In genomic region chr12:18108611-18109010, GRCh38 we compare ENCODE assay signal across 25 cellular contexts. TPM values are rescaled to one million over a fixed set of nuclear protein-coding genes. Genes with fewer than 3 reads are reported as not detected.
DNase-seq lines count a peak whose midpoint lies in the region; ATAC-seq, FAIRE-seq and TF ChIP-seq lines count a peak whose summit lies in the region.
"Had no signal": no experiment of that assay in that cellular context is flagged by ENCODE, and none has a peak within 500 bp of the region (broad histone marks: within the 10 kb centered on the region; RNA-seq: fewer than 3 reads in every experiment).

No MANE protein-coding gene starts in this region.

- no peaks in the 10 kb centered on the region for H3K36me3 Mint-ChIP-seq in progenitor cell of endocrine pancreas (ENCODE audit: insufficient read depth)
- H3K36me3 Mint-ChIP-seq: CD4-positive, CD25-positive, alpha-beta regulatory T cell; CD8-positive, alpha-beta memory T cell had no signal

- no peak for TF ChIP-seq POLR2A in HepG2 (IDR thresholded peaks at IDR 0.05; ENCODE audit: insufficient read depth in 1 of 2, low read depth in 2 of 2, low read length in 2 of 2)

- H3K27ac ChIP-seq in HepG2 (ENCODE audit: extremely low read length, insufficient read depth, low read length), result no peak overlapping the region
- no peak overlapping the region for H3K27ac ChIP-seq in GM23248
- H3K27ac ChIP-seq: KMS-11 had no signal

- 3% methylated on average over 4 of the region's 4 CpGs for WGBS in HepG2 (ENCODE audit: low lambda C conversion rate)
- WGBS in GM23248 (ENCODE audit: low coverage in 1 of 2, low lambda C conversion rate in 2 of 2, missing lambda C conversion rate in 2 of 2), 2 experiments, result 52 to 53% methylated on average over 4 of the region's 4 CpGs

- H3K79me2 ChIP-seq in HepG2 (ENCODE audit: insufficient read depth, low read length), result no peaks in the 10 kb centered on the region
- no peaks in the 10 kb centered on the region for H3K79me2 ChIP-seq in GM23248 (ENCODE audit: insufficient read depth)

- TF ChIP-seq CTCF in HepG2 (CRISPR knock-in tag; IDR thresholded peaks at IDR 0.05), result no peak
- no peak for TF ChIP-seq CTCF in progenitor cell of endocrine pancreas (IDR thresholded peaks at IDR 0.05; ENCODE audit: unreplicated experiment)

- no peaks in the 10 kb centered on the region for H3F3A ChIP-seq in GM23248 (ENCODE audit: insufficient read depth)

- H3K4me1 Mint-ChIP-seq in progenitor cell of endocrine pancreas (ENCODE audit: low read depth), result peaks cover 18% of the 10 kb centered on the region
- H3K4me1 Mint-ChIP-seq: CD4-positive, CD25-positive, alpha-beta regulatory T cell; CD8-positive, alpha-beta memory T cell; GM23338 had no signal

- H3K4me1 ChIP-seq in HepG2 (ENCODE audit: insufficient read depth, low read length) (peaks cover 6% of the 10 kb centered on the region; the same call in 1 of the 2 replicates), GM23248 (ENCODE audit: insufficient read depth) (no peaks in the 10 kb centered on the region)
- H3K4me1 ChIP-seq: BE2C had no signal

- H3K27me3 ChIP-seq in HepG2 (ENCODE audit: control insufficient read depth in 1 of 2, insufficient read depth in 2 of 2, low read length in 2 of 2) (no peaks in the 10 kb centered on the region), GM23248 (replicated peaks; ENCODE audit: insufficient read depth) (0 out of 2 replicates have a peak, but pooled peaks cover 3% of the 10 kb centered on the region)
- H3K27me3 ChIP-seq: BE2C had no signal

- H3K27me3 Mint-ChIP-seq in progenitor cell of endocrine pancreas, result no peaks in the 10 kb centered on the region
- H3K27me3 Mint-ChIP-seq: CD4-positive, CD25-positive, alpha-beta regulatory T cell; CD8-positive, alpha-beta memory T cell had no signal

- H3K4me3 ChIP-seq in HepG2 (replicated peaks in 1 of 3; ENCODE audit: insufficient read depth in 1 of 3, low read depth in 2 of 3, low read length in 3 of 3) (no peak overlapping the region), GM23248 (no peak overlapping the region)
- H3K4me3 ChIP-seq: GM12878, GM23338 had no signal

- CTCF ChIA-PET in HepG2 (lab: Yijun Ruan, JAX; ENCODE audit: low intra/inter-chr PET ratio, low total read pairs), result no interaction called here

- H3K36me3 ChIP-seq in HepG2 (replicated peaks in 1 of 2; ENCODE audit: control insufficient read depth in 1 of 2, insufficient read depth in 2 of 2, low read length in 2 of 2) (no peaks in the 10 kb centered on the region), GM23248 (ENCODE audit: low read depth) (no peaks in the 10 kb centered on the region)
- H3K36me3 ChIP-seq: BE2C had no signal

- TF ChIP-seq RAD21 in HepG2 (CRISPR knock-in tag; IDR thresholded peaks at IDR 0.05), result no peak

- no peak overlapping the region for H3K9ac ChIP-seq in HepG2 (ENCODE audit: insufficient read depth, low read depth, low read length)
- no peak overlapping the region for H3K9ac ChIP-seq in GM23248
- H3K9ac ChIP-seq: KMS-11 had no signal

- H3K9me3 ChIP-seq in HepG2 (ENCODE audit: low read length) (peaks cover 58% of the 10 kb centered on the region), GM23248 (ENCODE audit: low read depth) (no peaks in the 10 kb centered on the region)
- H3K9me3 ChIP-seq: BE2C had no signal

- no peak overlapping the region for H3K4me3 Mint-ChIP-seq in progenitor cell of endocrine pancreas (ENCODE audit: low read depth)
- H3K4me3 Mint-ChIP-seq: CD4-positive, CD25-positive, alpha-beta regulatory T cell; CD8-positive, alpha-beta memory T cell; GM23338; HFFc6 had no signal

- peak; percentile 74 for ATAC-seq in HepG2
- no peak for ATAC-seq in GM21737 (IDR thresholded peaks at IDR 0.05; ENCODE audit: unreplicated experiment)
- ATAC-seq: GM12878, GM23338, HCT116 had no signal

- no peak for FAIRE-seq in HepG2 (lab: Jason Lieb, UNC)
- FAIRE-seq: A204.1, D721Med, GM12878, GM19239, H54, HTR-8/SVneo had no signal

- H3K27ac Mint-ChIP-seq in progenitor cell of endocrine pancreas, result peak overlapping the region; percentile 39
- H3K27ac Mint-ChIP-seq: CD4-positive, CD25-positive, alpha-beta regulatory T cell; GM23338; HFFc6 had no signal

- POLR2A ChIA-PET in HepG2 (lab: Yijun Ruan, JAX), result no interaction called here

- no TSS peak for BruUV-seq in HepG2 (replicated peaks; lab: Mats Ljungman, UMichigan)

- peaks cover 3% of the 10 kb centered on the region for H3K9me3 Mint-ChIP-seq in progenitor cell of endocrine pancreas (ENCODE audit: low read depth)

- intact Hi-C loops in HepG2 (cut with micrococcal nuclease; ENCODE audit: unreplicated experiment), result no loop called here

- H3K4me2 ChIP-seq in HepG2 (ENCODE audit: low read depth, low read length) (no peak overlapping the region), GM23248 (ENCODE audit: unreplicated experiment) (no peak overlapping the region)
- H3K4me2 ChIP-seq: GM23338, KMS-11 had no signal

- H3K9me2 ChIP-seq in GM23248 (ENCODE audit: insufficient read depth), result no peaks in the 10 kb centered on the region; the same call in 1 of the 2 replicates

- no peak for TF ChIP-seq EP300 in HepG2 (IDR thresholded peaks at IDR 0.05; ENCODE audit: low read depth in 2 of 2, low read length in 2 of 2)
- TF ChIP-seq EP300 in HepG2 (CRISPR knock-in tag; IDR thresholded peaks at IDR 0.05; ENCODE audit: borderline replicate concordance), result no peak

- in situ Hi-C loops in HepG2 (cut with HindIII; ENCODE audit: extremely low pct_ligation_motif_present, low pct_unique_long_range_greater_than_20kb), result no loop called here
- in situ Hi-C loops in GM23248 (cut with MboI), result no loop called here

- no peak overlapping the region for H2AFZ ChIP-seq in HepG2 (ENCODE audit: low read length)
- H2AFZ ChIP-seq in GM23248, result no peak overlapping the region
- H2AFZ ChIP-seq: GM23338 had no signal

- H4K20me1 ChIP-seq in HepG2 (ENCODE audit: insufficient read depth, low read length), result no peaks in the 10 kb centered on the region
- H4K20me1 ChIP-seq in GM23248 (ENCODE audit: insufficient read depth), result no peaks in the 10 kb centered on the region

- peak; percentile 23 for DNase-seq in HuH-7 (ENCODE audit: low spot score)
- peak; percentile 7 for DNase-seq in HepG2 (ENCODE audit: low spot score)
- DNase-seq in progenitor cell of endocrine pancreas (ENCODE audit: low spot score, unreplicated experiment), result no peak
- no peak for DNase-seq in GM23248
- DNase-seq in NCI-H146 (lab: John Stamatoyannopoulos, UW), result no peak
- DNase-seq: ACHN; BE2C; C1 segment of cervical spinal cord; CD4-positive, CD25-positive, alpha-beta regulatory T cell; CD8-positive, alpha-beta memory T cell; COR-L47; DND-41; EL; HFFc6 had no signal

RNA-seq across cellular contexts. Expression of gene RERGL, which starts 18.6 kb away (rescaled TPM):
- not detected in 2 replicates for total RNA-seq in HepG2 (2016; rRNA removed; fragmentation: Illumina TruSeq; extraction: Trizol)
- total RNA-seq in HepG2 (2016; cell fraction: cytosol; rRNA removed; fragmentation: Illumina TruSeq; extraction: Trizol; ENCODE audit: low read depth), result not detected in 2 replicates
- not detected in 2 replicates for total RNA-seq in HepG2 (2016; cell fraction: insoluble cytoplasmic fraction; rRNA removed; fragmentation: Illumina TruSeq; extraction: Trizol)
- not detected in 2 replicates for total RNA-seq in HepG2 (2016; cell fraction: membrane; rRNA removed; fragmentation: Illumina TruSeq; extraction: Trizol)
- total RNA-seq in HepG2 (2016; cell fraction: nucleus; rRNA removed; fragmentation: Illumina TruSeq; extraction: Trizol), result not detected in 2 replicates
- not detected in 2 replicates for polyA plus RNA-seq in HepG2 (2011; rRNA removed)
- polyA plus RNA-seq in HepG2 (2011; cell fraction: cytosol; rRNA removed), result not detected in 2 replicates
- not detected in 2 replicates for polyA plus RNA-seq in HepG2 (2011; cell fraction: nucleus; rRNA removed)
- not detected in 2 replicates for polyA plus RNA-seq in HepG2 (2012)
- not detected in 2 replicates for polyA plus RNA-seq in HepG2 (2016; cell fraction: cytosol; fragmentation: Illumina TruSeq; extraction: Trizol; ENCODE audit: low read depth)
- not detected in 2 replicates for polyA plus RNA-seq in HepG2 (2016; cell fraction: insoluble cytoplasmic fraction; fragmentation: Illumina TruSeq; extraction: Trizol; ENCODE audit: low read depth)
- polyA plus RNA-seq in HepG2 (2016; cell fraction: membrane; fragmentation: Illumina TruSeq; extraction: Trizol; ENCODE audit: low read depth), result not detected in 2 replicates
- polyA plus RNA-seq in HepG2 (2016; cell fraction: nucleus; fragmentation: Illumina TruSeq; extraction: Trizol; ENCODE audit: insufficient read depth, low read depth), result not detected in 2 replicates
- not detected in 2 replicates for polyA minus RNA-seq in HepG2 (2011; rRNA and poly(A)+ RNA removed; ENCODE audit: low replicate concordance)
- polyA minus RNA-seq in HepG2 (2011; cell fraction: cytosol; rRNA and poly(A)+ RNA removed), result not detected in 2 replicates
- not detected in 2 replicates for polyA minus RNA-seq in HepG2 (2011; cell fraction: nucleus; rRNA and poly(A)+ RNA removed)
- not detected in 2 replicates for total RNA-seq in progenitor cell of endocrine pancreas
- 0.51 TPM in 1 of 2 replicates, not detected in the other for total RNA-seq in GM23248 (2014; rRNA removed; shearing (Covaris generic))
- polyA plus RNA-seq in GM23248 (2016; fragmentation: Nextera tagmentation; extraction: Ambion mirVana), result 0.74 and 0.77 TPM in 2 replicates
- total RNA-seq: CD4-positive, CD25-positive, alpha-beta regulatory T cell; CD8-positive, alpha-beta memory T cell; G401; GM23338; HFFc6 had no signal
- polyA plus RNA-seq: CD4-positive, CD25-positive, alpha-beta regulatory T cell; CD8-positive, alpha-beta memory T cell; GM23338 had no signal

Comparison
In these comparisons a context has a peak if more than half of its experiments do, and no peak if none do; other contexts are left out.
1. DNase-seq: peak in HuH-7 (single experiment) and HepG2 (single experiment); none in progenitor cell of endocrine pancreas (single experiment), GM23248 (single experiment) and NCI-H146 (single experiment).